Comparison of ENCODE assay signal across 9 cellular contexts in genomic region chr3:100072328-100073048, GRCh38. TPM values are rescaled to one million over a fixed set of nuclear protein-coding genes. Genes with fewer than 3 reads are reported as not detected.
DNase-seq lines count a peak whose midpoint lies in the region; ATAC-seq and TF ChIP-seq lines count a peak whose summit lies in the region.
"Had no signal": no experiment of that assay in that cellular context is flagged by ENCODE, and none has a peak within 500 bp of the region (broad histone marks: within the 10 kb centered on the region; RNA-seq: fewer than 3 reads in every experiment).

No MANE protein-coding gene starts in this region.

- no peak for TF ChIP-seq POLR2A in spleen (IDR thresholded peaks at IDR 0.05)

- H3K4me1 Mint-ChIP-seq in activated CD8-positive, alpha-beta T cell treated with anti-CD3 and anti-CD28 coated beads for 36 hours (ENCODE audit: low read depth): peaks cover 62% of the 10 kb centered on the region

- peak overlapping the region; percentile 93 for H3K27ac Mint-ChIP-seq in activated CD8-positive, alpha-beta T cell treated with anti-CD3 and anti-CD28 coated beads for 36 hours

- H3K9me3 Mint-ChIP-seq in activated CD8-positive, alpha-beta T cell treated with anti-CD3 and anti-CD28 coated beads for 36 hours: peaks cover 3% of the 10 kb centered on the region

- H3K36me3 ChIP-seq in spleen: no peaks in the 10 kb centered on the region

- CTCF ChIA-PET in activated CD8-positive, alpha-beta T cell treated with anti-CD3 and anti-CD28 coated beads for 36 hours (lab: Charles Lee): interaction anchor here (0.9 to 5.7 kb wide), 7 partner anchors 12 to 228 kb away, joined by 3 to 41 read pairs (median 6); no protein-coding TSS in a partner anchor

- ATAC-seq in activated CD4-positive, CD25-positive, alpha-beta regulatory T cell treated with anti-CD3 and anti-CD28 coated beads, Interleukin-2, amount 50 U/mL, for 24 hours: peak; percentile 77
- ATAC-seq in HG03175 (IDR thresholded peaks at IDR 0.05; ENCODE audit: unreplicated experiment): peak; percentile 59
- ATAC-seq in activated CD8-positive, alpha-beta T cell treated with anti-CD3 and anti-CD28 coated beads for 36 hours: peak; percentile 81
- no peak for ATAC-seq in GM21737 (IDR thresholded peaks at IDR 0.05; ENCODE audit: unreplicated experiment)

- 43 to 68% (median 57%) methylated on average over 3 of the region's 3 CpGs for WGBS in spleen, 5 donors

- H3K27ac ChIP-seq in spleen: peak overlapping the region in 5 of 8 donors; percentile 1 to 73 (median 60)
- H3K27ac ChIP-seq: 22Rv1 had no signal

- no peaks in the 10 kb centered on the region for H3K27me3 Mint-ChIP-seq in activated CD8-positive, alpha-beta T cell treated with anti-CD3 and anti-CD28 coated beads for 36 hours

- peaks cover 20% of the 10 kb centered on the region for H3K36me3 Mint-ChIP-seq in activated CD8-positive, alpha-beta T cell treated with anti-CD3 and anti-CD28 coated beads for 36 hours (ENCODE audit: low read depth)

- no peak overlapping the region for H3K4me3 ChIP-seq in spleen

- no peak for DNase-seq in activated CD4-positive, CD25-positive, alpha-beta regulatory T cell (lab: John Stamatoyannopoulos, UW)
- peak; percentile 40 for DNase-seq in activated CD8-positive, alpha-beta T cell treated with anti-CD3 and anti-CD28 coated beads for 36 hours
- no peak for DNase-seq in spleen
- DNase-seq in NCI-H510A treated with DMSO at 0.1 percent for 48 hours (lab: John Stamatoyannopoulos, UW): no peak
- DNase-seq in DMS79 treated with DMSO at 0.1 percent for 48 hours (lab: John Stamatoyannopoulos, UW): no peak

- POLR2A ChIA-PET in activated CD8-positive, alpha-beta T cell treated with anti-CD3 and anti-CD28 coated beads for 36 hours (lab: Charles Lee): interaction anchor here (1.3 kb wide), 1 partner anchor 13 kb away, joined by 4 read pairs; no protein-coding TSS in a partner anchor

- H3K4me1 ChIP-seq in spleen: peaks cover 14 to 73% (median 50%) of the 10 kb centered on the region in 6 donors

- H3K27me3 ChIP-seq in spleen (replicated peaks in 1 of 7): no peaks in the 10 kb centered on the region

- peak overlapping the region; percentile 41 for H3K4me3 Mint-ChIP-seq in activated CD8-positive, alpha-beta T cell treated with anti-CD3 and anti-CD28 coated beads for 36 hours

- no peaks in the 10 kb centered on the region for H3K9me3 ChIP-seq in spleen

- TF ChIP-seq CTCF in activated CD8-positive, alpha-beta T cell treated with anti-CD3 and anti-CD28 coated beads for 36 hours (IDR thresholded peaks at IDR 0.05): no peak
- TF ChIP-seq CTCF in spleen (IDR thresholded peaks at IDR 0.05 in 8 of 11, conservative IDR thresholded peaks at IDR 0.05 in 3 of 11): no peak

- intact Hi-C loops in activated CD8-positive, alpha-beta T cell treated with anti-CD3 and anti-CD28 coated beads for 36 hours (cut with micrococcal nuclease): loop anchor here (1.0 to 10.0 kb wide), 2 partner anchors 15 to 238 kb away; no protein-coding TSS in a partner anchor
- intact Hi-C loops in spleen (cut with DNase I; ENCODE audit: low total_unique reads): no loop called here

RNA-seq across cellular contexts. Expression of gene FILIP1L, which starts 41.8 kb away (rescaled TPM):
- under 1 TPM; 0.11 to 0.13 TPM for total RNA-seq in activated CD8-positive, alpha-beta T cell treated with anti-CD3 and anti-CD28 coated beads for 36 hours
- total RNA-seq in spleen: 10 to 100 TPM; 17.6 to 47.7 (median 41.3) TPM
- polyA plus RNA-seq in spleen: 10 to 100 TPM; 11.1 to 15.2 (median 14.0) TPM

Comparison
In these comparisons a context has a peak if more than half of its experiments do, and no peak if none do; other contexts are left out.
1. RNA of gene FILIP1L, which starts 41.8 kb away (total RNA-seq): 17.6 to 47.7 TPM in spleen; 0.11 to 0.13 TPM in activated CD8-positive, alpha-beta T cell treated with anti-CD3 and anti-CD28 coated beads for 36 hours; every median in the first group is over 10 times any median in the second.